8 cellular contexts compared by ENCODE assay signal in genomic region chr4:8159522-8160232, GRCh38. TPM values are rescaled to one million over a fixed set of nuclear protein-coding genes. Genes with fewer than 3 reads are reported as not detected.
A peak's percentile ranks its signal among the peaks of the same experiment; 100 is the strongest.
DNase-seq lines count a peak whose midpoint lies in the region; ATAC-seq and TF ChIP-seq lines count a peak whose summit lies in the region.

No MANE protein-coding gene starts in this region.

- peak overlapping the region; percentile 79 for H3K4me3 ChIP-seq in GM06990 (replicated peaks; ENCODE audit: low read depth, low read length)
- H3K4me3 ChIP-seq in Peyer's patch, result peak overlapping the region; percentile 72 to 90 (median 84)
- H3K4me3 ChIP-seq in fibroblast of mammary gland (ENCODE audit: control insufficient read depth, low read depth, low read length), result peak overlapping the region; percentile 71
- peak overlapping the region; percentile 87 for H3K4me3 ChIP-seq in psoas muscle

- H3K9me3 ChIP-seq in Peyer's patch (no peaks in the 10 kb centered on the region), psoas muscle (no peaks in the 10 kb centered on the region)

- H3K4me1 ChIP-seq in Peyer's patch (peaks cover 0 to 21% (median 13%) of the 10 kb centered on the region in 4 donors), psoas muscle (peaks cover 50% of the 10 kb centered on the region)

- TF ChIP-seq CTCF in GM06990 (IDR thresholded peaks at IDR 0.05; ENCODE audit: insufficient read depth, low read length, poor library complexity, severe bottlenecking) (no peak), Peyer's patch (IDR thresholded peaks at IDR 0.05) (no peak), fibroblast of mammary gland (conservative IDR thresholded peaks at IDR 0.05; ENCODE audit: control insufficient read depth, insufficient read depth, low read depth, low read length) (no peak), psoas muscle (IDR thresholded peaks at IDR 0.05) (no peak)

- H3K27me3 ChIP-seq in GM06990 (replicated peaks; ENCODE audit: control insufficient read depth, insufficient read depth, low read length) (no peaks in the 10 kb centered on the region), Peyer's patch (no peaks in the 10 kb centered on the region), psoas muscle (ENCODE audit: insufficient read depth in 3 of 3, low read length in 2 of 3) (no peaks in the 10 kb centered on the region)

- TF ChIP-seq POLR2A in Peyer's patch (IDR thresholded peaks at IDR 0.05), result no peak

- H3K36me3 ChIP-seq in GM06990 (ENCODE audit: control insufficient read depth, insufficient read depth, low read length) (no peaks in the 10 kb centered on the region), Peyer's patch (no peaks in the 10 kb centered on the region), psoas muscle (ENCODE audit: insufficient read depth in 1 of 2, low read depth in 1 of 2) (no peaks in the 10 kb centered on the region)

- ATAC-seq in psoas muscle, result no peak
- no peak for ATAC-seq in GM21526 (IDR thresholded peaks at IDR 0.05; ENCODE audit: low FRiP score, unreplicated experiment)
- ATAC-seq in HG02981 (IDR thresholded peaks at IDR 0.05; ENCODE audit: unreplicated experiment), result no peak

- H3K27ac ChIP-seq in Peyer's patch (peak overlapping the region in 1 of 4 donors; percentile 82), psoas muscle (peak overlapping the region; percentile 85)

- WGBS in psoas muscle, 3 donors, result 11 to 23% (median 17%) methylated on average over 15 of the region's 15 CpGs

- intact Hi-C loops in psoas muscle (cut with DNase I), result loop anchor here (5.0 kb wide), 2 partner anchors 37 to 42 kb away; no protein-coding TSS in a partner anchor

- no peak for DNase-seq in GM06990 (ENCODE audit: extremely low read depth, insufficient read length)
- DNase-seq in Peyer's patch, result no peak
- no peak for DNase-seq in fibroblast of mammary gland (ENCODE audit: low read depth)
- DNase-seq in psoas muscle, result no peak
- no peak for DNase-seq in UCSD-AML1 (lab: John Stamatoyannopoulos, UW; ENCODE audit: unreplicated experiment)
- DNase-seq in COLO829 (ENCODE audit: low spot score), result no peak

RNA-seq across cellular contexts. Expression of gene ABLIM2, which starts 1.1 kb away (rescaled TPM):
- 10 to 100 TPM in 3 of 4 donors, 1 to 10 TPM in 1; 9.0 to 24.2 (median 11.7) TPM for total RNA-seq in Peyer's patch
- 100 to 1,000 TPM; 127 to 956 (median 461) TPM for total RNA-seq in psoas muscle
- polyA plus RNA-seq in psoas muscle, result 100 to 1,000 TPM in 2 of 3 donors, 10 to 100 TPM in 1; 82.2 to 295 (median 123) TPM

RNA-seq across cellular contexts. Expression of gene SH3TC1, which starts 39.4 kb away (rescaled TPM):
- total RNA-seq in Peyer's patch, result 10 to 100 TPM in 2 of 4 donors, 1 to 10 TPM in 2; 4.2 to 88.3 (median 11.8) TPM
- 1 to 10 TPM; 4.6 to 7.9 (median 4.9) TPM for total RNA-seq in psoas muscle
- polyA plus RNA-seq in psoas muscle, result 1 to 10 TPM; 1.9 to 5.0 (median 4.0) TPM

Comparison
In these comparisons a context has a peak if more than half of its experiments do, and no peak if none do; other contexts are left out.
1. RNA of gene ABLIM2, which starts 1.1 kb away (total RNA-seq): 127 to 956 TPM in psoas muscle; 9.0 to 24.2 TPM in Peyer's patch; every median in the first group is over 4 times any median in the second.
2. Peak in every context shown above with its lines, with median percentiles within 50 percentile points of each other: H3K4me3 ChIP-seq.